ENCODE assay signal across 8 cellular contexts in genomic region chr17:7307686-7308624, GRCh38. TPM values are rescaled to one million over a fixed set of nuclear protein-coding genes. Genes with fewer than 3 reads are reported as not detected.
DNase-seq lines count a peak whose midpoint lies in the region; TF ChIP-seq lines count a peak whose summit lies in the region.

No MANE protein-coding gene starts in this region.

- no peaks in the 10 kb centered on the region for H3K27me3 ChIP-seq in endodermal cell (ENCODE audit: control insufficient read depth, insufficient read depth, low read length, poor library complexity, severe bottlenecking)
- H3K27me3 ChIP-seq in subcutaneous abdominal adipose tissue (ENCODE audit: control insufficient read depth in 5 of 5, insufficient read depth in 4 of 5, low read length in 5 of 5) = no peaks in the 10 kb centered on the region

- TF ChIP-seq EP300 in Ishikawa (IDR thresholded peaks at IDR 0.05; ENCODE audit: borderline replicate concordance) = no peak

- H3K4me1 Mint-ChIP-seq in endodermal cell (peaks cover 23% of the 10 kb centered on the region), mesothelial cell of epicardium (peaks cover 27% of the 10 kb centered on the region)

- DNase-seq in GM12865 (ENCODE audit: low read depth) (peak; percentile 69), endodermal cell (peak; percentile 78), mesothelial cell of epicardium (ENCODE audit: low spot score in 2 of 2, unreplicated experiment in 2 of 2) (no peak), retina (no peak), NCI-H1048 (lab: John Stamatoyannopoulos, UW) (no peak)
- peak; percentile 47 to 51 for DNase-seq in activated CD4-positive, alpha-beta T cell treated with anti-CD3 and anti-CD28 coated beads, Interleukin-2, amount 50 U/mL, for 48 hours

- peaks cover 39% of the 10 kb centered on the region for H3K36me3 Mint-ChIP-seq in endodermal cell (ENCODE audit: low read depth)
- peaks cover 23% of the 10 kb centered on the region for H3K36me3 Mint-ChIP-seq in mesothelial cell of epicardium

- TF ChIP-seq RAD21 in Ishikawa (IDR thresholded peaks at IDR 0.05; ENCODE audit: low read depth) = no peak

- H3K27ac Mint-ChIP-seq in endodermal cell = peak overlapping the region; percentile 99
- peak overlapping the region; percentile 97 for H3K27ac Mint-ChIP-seq in mesothelial cell of epicardium

- H3K36me3 ChIP-seq in endodermal cell (ENCODE audit: control insufficient read depth, insufficient read depth, low read length) (peaks cover 35% of the 10 kb centered on the region), subcutaneous abdominal adipose tissue (ENCODE audit: control insufficient read depth in 5 of 5, insufficient read depth in 5 of 5, low read length in 5 of 5) (peaks cover 7 to 37% (median 32%) of the 10 kb centered on the region in 5 donors)

- peaks cover 3% of the 10 kb centered on the region for H3K27me3 Mint-ChIP-seq in endodermal cell (ENCODE audit: insufficient read depth)
- no peaks in the 10 kb centered on the region for H3K27me3 Mint-ChIP-seq in mesothelial cell of epicardium (ENCODE audit: low read depth)

- H3K9me3 ChIP-seq in endodermal cell (ENCODE audit: control insufficient read depth, low read length) = no peaks in the 10 kb centered on the region
- no peaks in the 10 kb centered on the region for H3K9me3 ChIP-seq in subcutaneous abdominal adipose tissue (ENCODE audit: control insufficient read depth in 5 of 5, low read length in 5 of 5)

- peak overlapping the region; percentile 80 for H3K4me3 ChIP-seq in GM12865 (ENCODE audit: low read depth, low read length)
- peak overlapping the region; percentile 99 for H3K4me3 ChIP-seq in endodermal cell (ENCODE audit: low read length)
- H3K4me3 ChIP-seq in subcutaneous abdominal adipose tissue (ENCODE audit: low read depth in 1 of 5, low read length in 5 of 5) = peak overlapping the region; percentile 74 to 93 (median 79)

- TF ChIP-seq CTCF in GM12865 (IDR thresholded peaks at IDR 0.05; ENCODE audit: insufficient read depth, low read depth, low read length, missing control alignments) (peak; percentile 19), endodermal cell (conservative IDR thresholded peaks at IDR 0.05) (peak; percentile 24), mesothelial cell of epicardium (IDR thresholded peaks at IDR 0.05; ENCODE audit: unreplicated experiment) (no peak)

- H3K4me3 Mint-ChIP-seq in endodermal cell (peak overlapping the region; percentile 88), mesothelial cell of epicardium (peak overlapping the region; percentile 80)

- H3K9ac ChIP-seq in endodermal cell (ENCODE audit: extremely low read depth, low read length, poor library complexity, severe bottlenecking) (peak overlapping the region; percentile 91), subcutaneous abdominal adipose tissue (ENCODE audit: low read length in 5 of 5) (peak overlapping the region; percentile 78 to 99 (median 91))

- WGBS in endodermal cell (ENCODE audit: insufficient coverage in 1 of 2, insufficient read length in 1 of 2), 2 experiments = 0% methylated on average over 18 to 100 of the region's 104 CpGs

- H3K9me3 Mint-ChIP-seq in endodermal cell (no peaks in the 10 kb centered on the region), mesothelial cell of epicardium (no peaks in the 10 kb centered on the region)

- H3K27ac ChIP-seq in endodermal cell (ENCODE audit: low read depth, low read length) (peak overlapping the region; percentile 89), subcutaneous abdominal adipose tissue (ENCODE audit: low read depth, low read length) (peak overlapping the region; percentile 98)

- H3K4me1 ChIP-seq in endodermal cell (ENCODE audit: control insufficient read depth, insufficient read depth, low read length) (no peaks in the 10 kb centered on the region), subcutaneous abdominal adipose tissue (ENCODE audit: control insufficient read depth in 5 of 5, insufficient read depth in 5 of 5, low read length in 5 of 5) (peaks cover 14 to 36% (median 24%) of the 10 kb centered on the region in 5 donors)

TF ChIP-seq in Ishikawa, 13 proteins besides CTCF, POLR2A, EP300 and RAD21:
- TF ChIP-seq TAF1 (IDR thresholded peaks at IDR 0.05; ENCODE audit: low read depth) (0 out of 2 replicates have a peak, but pooled peaks have one; percentile 30), EGR1 (IDR thresholded peaks at IDR 0.05) (no peak), NFIC (IDR thresholded peaks at IDR 0.05) (peak; percentile 62; the same call in 1 of the 2 replicates), MAX (IDR thresholded peaks at IDR 0.05) (peak; percentile 88)

RNA-seq across cellular contexts. Expression of gene EIF5A, which starts 0.5 kb away (rescaled TPM):
- 100 to 1,000 TPM; 488 to 556 TPM for total RNA-seq in endodermal cell
- polyA plus RNA-seq in endodermal cell (2013, experiment 1 of 2) = 427 TPM
- 440 TPM for polyA plus RNA-seq in endodermal cell (2013, experiment 2 of 2)
- total RNA-seq in mesothelial cell of epicardium = 265 to 278 TPM (median 273 TPM) in 3 replicates

RNA-seq across cellular contexts. Expression of gene GPS2, which starts 7.2 kb away (rescaled TPM):
- total RNA-seq in endodermal cell (10 to 100 TPM; 43.6 to 47.2 TPM), mesothelial cell of epicardium (42.1 to 52.4 TPM (median 46.2 TPM) in 3 replicates)
- polyA plus RNA-seq in endodermal cell (2013, experiment 1 of 2) = 67.0 TPM
- 59.0 TPM for polyA plus RNA-seq in endodermal cell (2013, experiment 2 of 2)

RNA-seq across cellular contexts. Expression of gene YBX2, which starts 13.5 kb away (rescaled TPM):
- 10 to 100 TPM in 1 of 2 donors, 1 to 10 TPM in 1; 6.6 to 15.9 TPM for total RNA-seq in endodermal cell
- polyA plus RNA-seq in endodermal cell (2013, experiment 1 of 2) = 8.7 TPM
- 6.3 TPM for polyA plus RNA-seq in endodermal cell (2013, experiment 2 of 2)
- total RNA-seq in mesothelial cell of epicardium = 1.9 to 3.3 TPM (median 2.2 TPM) in 3 replicates

RNA-seq across cellular contexts. Expression of gene NEURL4, which starts 21.2 kb away (rescaled TPM):
- 10 to 100 TPM; 51.3 to 52.7 TPM for total RNA-seq in endodermal cell
- polyA plus RNA-seq in endodermal cell (2013, experiment 1 of 2) = 38.0 TPM
- 30.5 TPM for polyA plus RNA-seq in endodermal cell (2013, experiment 2 of 2)
- total RNA-seq in mesothelial cell of epicardium = 52.8 to 56.7 TPM (median 55.1 TPM) in 3 replicates

RNA-seq across cellular contexts. Expression of gene SLC2A4, which starts 26.4 kb away (rescaled TPM):
- total RNA-seq in endodermal cell = 1 to 10 TPM; 2.2 to 5.4 TPM
- 3.3 TPM for polyA plus RNA-seq in endodermal cell (2013, experiment 1 of 2)
- 2.3 TPM for polyA plus RNA-seq in endodermal cell (2013, experiment 2 of 2)
- total RNA-seq in mesothelial cell of epicardium = 1.6 to 1.8 TPM (median 1.6 TPM) in 3 replicates

Comparison
In these comparisons a context has a peak if more than half of its experiments do, and no peak if none do; other contexts are left out.
1. DNase-seq: peak in GM12865 (single experiment), activated CD4-positive, alpha-beta T cell treated with anti-CD3 and anti-CD28 coated beads, Interleukin-2, amount 50 U/mL, for 48 hours (2 of 2) and endodermal cell (single experiment); none in mesothelial cell of epicardium (0 of 2), retina (single experiment) and NCI-H1048 (single experiment).
2. Peak in every context shown above with its lines, with median percentiles within 50 percentile points of each other: H3K4me3 ChIP-seq.